ENCODE assay signal across 31 cellular contexts in genomic region chr4:88172987-88173386, GRCh38. TPM values are rescaled to one million over a fixed set of nuclear protein-coding genes. Genes with fewer than 3 reads are reported as not detected.
"Had no signal": no experiment of that assay in that cellular context is flagged by ENCODE, and none has a peak within 500 bp of the region (broad histone marks: within the 10 kb centered on the region; RNA-seq: fewer than 3 reads in every experiment).

No MANE protein-coding gene starts in this region.

- H3K36me3 ChIP-seq: adrenal gland, ascending aorta, breast epithelium, cardiac muscle cell, colonic mucosa, WERI-Rb-1 had no signal

- H3K27me3 ChIP-seq: adrenal gland, ascending aorta, breast epithelium, cardiac muscle cell, colonic mucosa had no signal

- ATAC-seq: activated CD4-positive, CD25-positive, alpha-beta regulatory T cell treated with anti-CD3 and anti-CD28 coated beads, Interleukin-2, amount 50 U/mL, for 24 hours; activated CD8-positive, alpha-beta T cell treated with anti-CD3 and anti-CD28 coated beads for 36 hours; activated naive CD8-positive, alpha-beta T cell treated with anti-CD3 and anti-CD28 coated beads, Interleukin-2, amount 50 U/mL, for 24 hours; activated T-cell treated with anti-CD3 and anti-CD28 coated beads, Interleukin-2, amount 50 U/mL, for 4 hours; esophagus mucosa; T-helper 17 cell had no signal

- H3K27ac ChIP-seq: adrenal gland, ascending aorta, breast epithelium, cardiac muscle cell, colonic mucosa, WERI-Rb-1 had no signal

- H3K4me1 ChIP-seq: ascending aorta, breast epithelium had no signal

- H3K36me3 Mint-ChIP-seq: activated naive CD8-positive, alpha-beta T cell treated with anti-CD3 and anti-CD28 coated beads for 36 hours; brain had no signal

- H3K9me3 ChIP-seq: adrenal gland, ascending aorta, breast epithelium, colonic mucosa had no signal

- H3K4me3 ChIP-seq: adrenal gland, ascending aorta, breast epithelium, cardiac muscle cell, colonic mucosa had no signal

- H3K4me1 Mint-ChIP-seq: activated B cell treated with CpG ODN at 0.5 μM for 24 hours; activated naive CD4-positive, alpha-beta T cell treated with anti-CD3 and anti-CD28 coated beads, Interleukin-2, amount 50 U/mL, for 24 hours; brain; T-helper 17 cell had no signal

- H3K27me3 Mint-ChIP-seq: activated B cell treated with CpG ODN at 0.5 μM for 24 hours; activated naive CD8-positive, alpha-beta T cell treated with anti-CD3 and anti-CD28 coated beads for 36 hours; activated naive CD8-positive, alpha-beta T cell treated with anti-CD3 and anti-CD28 coated beads, Interleukin-2, amount 50 U/mL, for 24 hours; brain had no signal

- DNase-seq: activated B cell treated with CpG ODN at 0.5 μM for 24 hours; activated CD4-positive, alpha-beta T cell treated with anti-CD3 and anti-CD28 coated beads for 48 hours; activated CD4-positive, alpha-beta T cell treated with anti-CD3 and anti-CD28 coated beads, Interleukin-2, amount 50 U/mL, for 1 hour; activated CD4-positive, alpha-beta T cell treated with anti-CD3 and anti-CD28 coated beads, Interleukin-2, amount 50 U/mL, for 48 hours; activated CD8-positive, alpha-beta memory T cell treated with anti-CD3 and anti-CD28 coated beads for 24 hours; activated CD8-positive, alpha-beta T cell treated with anti-CD3 and anti-CD28 coated beads for 36 hours; activated effector memory CD4-positive, alpha-beta T cell treated with anti-CD3 and anti-CD28 coated beads, Interleukin-2, amount 50 U/mL, for 16 hours; activated naive CD4-positive, alpha-beta T cell treated with anti-CD3 and anti-CD28 coated beads for 36 hours; activated naive CD8-positive, alpha-beta T cell treated with anti-CD3 and anti-CD28 coated beads for 36 hours; activated naive CD8-positive, alpha-beta T cell treated with anti-CD3 and anti-CD28 coated beads, Interleukin-2, amount 50 U/mL, for 24 hours; activated T-cell treated with anti-CD3 and anti-CD28 coated beads, Interleukin-2, amount 50 U/mL, for 4 hours; adrenal gland; central memory CD4-positive, alpha-beta T cell; cerebellar nuclear complex; colonic mucosa; effector CD8-positive, alpha-beta T cell; foreskin fibroblast; head of caudate nucleus; T-helper 1 cell; T-helper 17 cell; T1000; WERI-Rb-1 had no signal

- H3K4me3 Mint-ChIP-seq: activated B cell treated with CpG ODN at 0.5 μM for 24 hours; activated CD8-positive, alpha-beta T cell treated with anti-CD3 and anti-CD28 coated beads for 36 hours; activated naive CD4-positive, alpha-beta T cell treated with anti-CD3 and anti-CD28 coated beads for 36 hours; activated naive CD4-positive, alpha-beta T cell treated with anti-CD3 and anti-CD28 coated beads, Interleukin-2, amount 50 U/mL, for 24 hours; activated naive CD8-positive, alpha-beta T cell treated with anti-CD3 and anti-CD28 coated beads for 36 hours; activated naive CD8-positive, alpha-beta T cell treated with anti-CD3 and anti-CD28 coated beads, Interleukin-2, amount 50 U/mL, for 24 hours; activated T-cell treated with anti-CD3 and anti-CD28 coated beads, Interleukin-2, amount 50 U/mL, for 4 hours; brain; T-helper 17 cell; T-helper 2 cell treated with Interferon-gamma antibody and Interleukin-4, amounts not matched to agents 5 μg/mL and 100 μg/mL, for 36 hours had no signal

- H3K9me3 Mint-ChIP-seq: activated B cell treated with CpG ODN at 0.5 μM for 24 hours; activated CD8-positive, alpha-beta T cell treated with anti-CD3 and anti-CD28 coated beads for 36 hours; activated naive CD4-positive, alpha-beta T cell treated with anti-CD3 and anti-CD28 coated beads for 36 hours; activated naive CD4-positive, alpha-beta T cell treated with anti-CD3 and anti-CD28 coated beads, Interleukin-2, amount 50 U/mL, for 24 hours; activated naive CD8-positive, alpha-beta T cell treated with anti-CD3 and anti-CD28 coated beads for 36 hours; activated naive CD8-positive, alpha-beta T cell treated with anti-CD3 and anti-CD28 coated beads, Interleukin-2, amount 50 U/mL, for 24 hours; activated T-cell treated with anti-CD3 and anti-CD28 coated beads, Interleukin-2, amount 50 U/mL, for 4 hours; activated T-helper 2 cell treated with anti-CD3 and anti-CD28 coated beads, Interferon-gamma antibody, Interleukin-2, Interleukin-4, amounts not matched to agents 10 μg/mL and 5 μg/mL and 100 μg/mL, durations not matched to agents 14 hours and 24 hours and 36 hours; T-helper 2 cell treated with Interferon-gamma antibody and Interleukin-4, amounts not matched to agents 5 μg/mL and 100 μg/mL, for 36 hours had no signal

- H3K27ac Mint-ChIP-seq: activated B cell treated with CpG ODN at 0.5 μM for 24 hours; activated CD8-positive, alpha-beta T cell treated with anti-CD3 and anti-CD28 coated beads for 36 hours; activated naive CD4-positive, alpha-beta T cell treated with anti-CD3 and anti-CD28 coated beads for 36 hours; activated naive CD4-positive, alpha-beta T cell treated with anti-CD3 and anti-CD28 coated beads, Interleukin-2, amount 50 U/mL, for 24 hours; activated naive CD8-positive, alpha-beta T cell treated with anti-CD3 and anti-CD28 coated beads for 36 hours; activated naive CD8-positive, alpha-beta T cell treated with anti-CD3 and anti-CD28 coated beads, Interleukin-2, amount 50 U/mL, for 24 hours; activated T-helper 2 cell treated with anti-CD3 and anti-CD28 coated beads, Interferon-gamma antibody, Interleukin-2, Interleukin-4, amounts not matched to agents 10 μg/mL and 5 μg/mL and 100 μg/mL, durations not matched to agents 14 hours and 24 hours and 36 hours; brain; T-helper 17 cell; T-helper 2 cell treated with Interferon-gamma antibody and Interleukin-4, amounts not matched to agents 5 μg/mL and 100 μg/mL, for 36 hours had no signal

RNA-seq across cellular contexts. Expression of gene ABCG2, which starts 14.5 kb away (rescaled TPM):
- total RNA-seq: cardiac muscle cell had no signal
- polyA plus RNA-seq: cardiac muscle cell had no signal
